In the genomic region with DNA sequence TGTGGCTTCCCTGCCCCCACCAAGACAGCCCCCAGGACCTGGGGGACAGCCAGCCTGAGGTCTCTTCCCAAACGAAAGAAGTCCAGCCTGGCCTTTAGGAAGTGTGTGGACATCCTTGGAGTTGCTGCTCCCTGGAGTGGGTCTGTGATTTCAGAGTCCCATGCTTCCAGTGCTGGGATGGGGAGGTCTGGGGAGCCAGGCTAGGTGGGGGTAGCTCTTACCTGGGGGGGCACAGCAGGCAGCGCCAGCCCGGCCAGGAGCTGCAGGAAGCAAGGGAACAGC, we compare ENCODE assay signal across 8 cellular contexts. TPM values are rescaled to one million over a fixed set of nuclear protein-coding genes. Genes with fewer than 3 reads are reported as not detected.
DNase-seq lines count a peak whose midpoint lies in the region; ATAC-seq and TF ChIP-seq lines count a peak whose summit lies in the region.

No MANE protein-coding gene starts in this region.

- no peaks in the 10 kb centered on the region for H3K36me3 Mint-ChIP-seq in natural killer cell treated with Interleukin-12 subunit alpha and Interleukin-12 subunit beta and Interleukin-15 and Interleukin-18, amount 100 ng/mL, for 72 hours

- ATAC-seq in natural killer cell treated with Interleukin-12 subunit alpha and Interleukin-12 subunit beta and Interleukin-15 and Interleukin-18, amount 100 ng/mL, for 72 hours = peak in 1 of 2 donors; percentile 1
- ATAC-seq in GM19023 (IDR thresholded peaks at IDR 0.05; ENCODE audit: unreplicated experiment) = no peak

- H3K4me3 Mint-ChIP-seq in natural killer cell treated with Interleukin-12 subunit alpha and Interleukin-12 subunit beta and Interleukin-15 and Interleukin-18, amount 100 ng/mL, for 72 hours = peak overlapping the region; percentile 20

- TF ChIP-seq CTCF in AG10803 (conservative IDR thresholded peaks at IDR 0.05; ENCODE audit: low read length) = no peak

- DNase-seq in AG10803 (ENCODE audit: low read depth) = no peak
- peak; percentile 67 for DNase-seq in NCI-H69 (lab: John Stamatoyannopoulos, UW)
- DNase-seq in epithelial cell of prostate (ENCODE audit: low read depth, low spot score) = no peak
- DNase-seq in natural killer cell treated with Interleukin-12 subunit alpha and Interleukin-12 subunit beta and Interleukin-15 and Interleukin-18, amount 100 ng/mL, for 72 hours (ENCODE audit: low spot score) = no peak
- DNase-seq in islet precursor cell = no peak
- no peak for DNase-seq in NCI-H1092 treated with DMSO at 0.1 percent for 48 hours (lab: John Stamatoyannopoulos, UW)
- DNase-seq in NCI-H1105 (lab: John Stamatoyannopoulos, UW) = no peak

- H3K27me3 Mint-ChIP-seq in natural killer cell treated with Interleukin-12 subunit alpha and Interleukin-12 subunit beta and Interleukin-15 and Interleukin-18, amount 100 ng/mL, for 72 hours = peaks cover 5 to 7% of the 10 kb centered on the region in 2 donors

- no peak overlapping the region for H3K27ac Mint-ChIP-seq in natural killer cell treated with Interleukin-12 subunit alpha and Interleukin-12 subunit beta and Interleukin-15 and Interleukin-18, amount 100 ng/mL, for 72 hours

- no peaks in the 10 kb centered on the region for H3K4me1 Mint-ChIP-seq in natural killer cell treated with Interleukin-12 subunit alpha and Interleukin-12 subunit beta and Interleukin-15 and Interleukin-18, amount 100 ng/mL, for 72 hours (ENCODE audit: low read depth in 2 of 2)

- H3K27ac ChIP-seq in epithelial cell of prostate = peak overlapping the region; percentile 2

- no peaks in the 10 kb centered on the region for H3K9me3 Mint-ChIP-seq in natural killer cell treated with Interleukin-12 subunit alpha and Interleukin-12 subunit beta and Interleukin-15 and Interleukin-18, amount 100 ng/mL, for 72 hours

- peak overlapping the region; percentile 67 for H3K4me3 ChIP-seq in AG10803 (ENCODE audit: low read length)

RNA-seq across cellular contexts. Expression of a gene that starts 0.5 kb away (rescaled TPM):
- total RNA-seq in natural killer cell treated with Interleukin-12 subunit alpha and Interleukin-12 subunit beta and Interleukin-15 and Interleukin-18, amount 100 ng/mL, for 72 hours = not detected

RNA-seq across cellular contexts. Expression of a gene that starts 31.8 kb away (rescaled TPM):
- 10 to 100 TPM; 10.0 to 12.8 TPM for total RNA-seq in natural killer cell treated with Interleukin-12 subunit alpha and Interleukin-12 subunit beta and Interleukin-15 and Interleukin-18, amount 100 ng/mL, for 72 hours

RNA-seq across cellular contexts. Expression of a gene that starts 47.8 kb away (rescaled TPM):
- total RNA-seq in natural killer cell treated with Interleukin-12 subunit alpha and Interleukin-12 subunit beta and Interleukin-15 and Interleukin-18, amount 100 ng/mL, for 72 hours = 10 to 100 TPM; 60.2 to 68.0 TPM
